ENCODE assay signal across 10 cellular contexts in the genomic region with DNA sequence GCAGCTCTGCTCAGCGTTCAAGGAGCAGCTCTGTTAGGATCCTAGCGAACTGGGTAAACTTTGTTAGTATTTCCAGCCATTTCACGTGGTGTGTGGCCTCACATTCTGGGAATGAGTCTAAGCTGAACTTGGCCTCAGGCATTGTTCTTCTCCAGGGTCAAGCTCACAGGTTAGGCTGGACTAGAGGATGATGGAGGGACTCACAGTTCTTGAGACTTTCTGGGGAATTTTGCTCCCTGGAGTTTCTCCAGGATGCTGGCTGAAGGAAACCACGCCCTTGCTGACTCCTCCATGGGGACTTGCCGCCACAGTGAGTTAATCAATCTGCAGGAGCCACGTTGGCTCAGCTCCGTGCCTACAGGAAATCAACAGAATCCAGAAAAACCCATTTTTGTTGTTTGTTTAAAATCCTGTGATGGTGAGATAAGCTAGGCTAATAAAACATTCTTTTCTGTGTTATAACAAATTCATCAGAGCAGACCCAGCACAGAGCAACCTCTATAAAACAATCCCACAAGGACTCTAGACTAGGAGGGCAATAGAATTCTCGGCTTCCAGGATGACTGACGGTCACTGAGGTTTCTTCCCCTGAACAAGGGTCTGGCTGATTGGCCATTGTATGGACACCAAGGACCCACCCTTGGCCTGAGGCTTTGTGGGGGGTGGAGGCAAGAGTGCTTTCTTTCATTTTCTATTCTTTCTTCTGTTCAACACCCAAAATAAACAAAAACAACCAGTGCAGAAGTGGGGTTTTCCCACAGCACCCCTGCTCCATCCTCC. TPM values are rescaled to one million over a fixed set of nuclear protein-coding genes. Genes with fewer than 3 reads are reported as not detected.
DNase-seq lines count a peak whose midpoint lies in the region; ATAC-seq, FAIRE-seq and TF ChIP-seq lines count a peak whose summit lies in the region.
"Had no signal": no experiment of that assay in that cellular context is flagged by ENCODE, and none has a peak within 500 bp of the region (broad histone marks: within the 10 kb centered on the region; RNA-seq: fewer than 3 reads in every experiment).

No MANE protein-coding gene starts in this region.

- no peak overlapping the region for H3K4me3 ChIP-seq in RWPE2 (ENCODE audit: severe bottlenecking)
- no peak overlapping the region for H3K4me3 ChIP-seq in osteoblast (ENCODE audit: insufficient read depth, low read length)

- ATAC-seq in RWPE2 (ENCODE audit: low read depth) (0 out of 3 replicates have a peak, but pooled peaks have one; percentile 13), HG02970 (IDR thresholded peaks at IDR 0.05; ENCODE audit: low FRiP score, unreplicated experiment) (no peak), GM19463 (IDR thresholded peaks at IDR 0.05; ENCODE audit: unreplicated experiment) (no peak)

- H3K4me1 ChIP-seq in RWPE2 (ENCODE audit: insufficient read depth, poor library complexity, severe bottlenecking), result peaks cover 13% of the 10 kb centered on the region
- peaks cover 6% of the 10 kb centered on the region for H3K4me1 ChIP-seq in osteoblast (ENCODE audit: insufficient read depth, low read length)
- H3K4me1 ChIP-seq: BE2C had no signal

- FAIRE-seq in GM12892 (lab: Jason Lieb, UNC), result no peak

- H3K9me3 ChIP-seq in RWPE2 (ENCODE audit: severe bottlenecking) (peaks cover 5% of the 10 kb centered on the region), osteoblast (ENCODE audit: low read depth, low read length) (no peaks in the 10 kb centered on the region)
- H3K9me3 ChIP-seq: BE2C had no signal

- no peaks in the 10 kb centered on the region for H3K79me2 ChIP-seq in osteoblast (ENCODE audit: insufficient read depth, low read length)

- H3K36me3 ChIP-seq in RWPE2 (ENCODE audit: low read depth), result no peaks in the 10 kb centered on the region
- H3K36me3 ChIP-seq in osteoblast (ENCODE audit: insufficient read depth, low read length), result no peaks in the 10 kb centered on the region
- H3K36me3 ChIP-seq: BE2C had no signal

- peak overlapping the region; percentile 49 for H3K4me2 ChIP-seq in osteoblast (ENCODE audit: insufficient read depth, low read length)

- TF ChIP-seq POLR2A in GM12892 (IDR thresholded peaks at IDR 0.05; ENCODE audit: low read depth, low read length), result no peak

- no peak overlapping the region for H3K27ac ChIP-seq in RWPE2 (ENCODE audit: poor library complexity, severe bottlenecking)
- H3K27ac ChIP-seq in osteoblast (ENCODE audit: low read depth, low read length), result no peak overlapping the region

- H4K20me1 ChIP-seq in osteoblast (ENCODE audit: insufficient read depth, low read length), result no peaks in the 10 kb centered on the region

- peak overlapping the region; percentile 85 for H2AFZ ChIP-seq in osteoblast (ENCODE audit: low read length)

- TF ChIP-seq CTCF in RWPE2 (IDR thresholded peaks at IDR 0.05; ENCODE audit: poor library complexity, severe bottlenecking) (no peak), osteoblast (IDR thresholded peaks at IDR 0.05; ENCODE audit: extremely low read depth, low read depth, low read length) (no peak)

- no peaks in the 10 kb centered on the region for H3K27me3 ChIP-seq in RWPE2 (ENCODE audit: insufficient read depth, poor library complexity, severe bottlenecking)
- peaks cover 3% of the 10 kb centered on the region for H3K27me3 ChIP-seq in osteoblast (ENCODE audit: insufficient read depth, low read length)
- H3K27me3 ChIP-seq: BE2C had no signal

- DNase-seq in AG20443 (ENCODE audit: low spot score), result peak; percentile 89
- DNase-seq in RWPE2 (ENCODE audit: low spot score), result no peak
- DNase-seq in fibroblast of gingiva (ENCODE audit: low read depth), result peak; percentile 7
- peak; percentile 92 for DNase-seq in osteoblast (ENCODE audit: insufficient read length, low spot score, missing footprints)
- DNase-seq in GM12892 (ENCODE audit: insufficient read length), result no peak
- DNase-seq in activated naive CD4-positive, alpha-beta T cell treated with Interleukin-2 at 50 U/mL for 16 hours, result no peak
- DNase-seq: BE2C; stimulated activated naive CD4-positive, alpha-beta T cell had no signal

RNA-seq across cellular contexts. Expression of gene CNDP1, which starts 12.6 kb away (rescaled TPM):
- not detected in 2 replicates for total RNA-seq in osteoblast
- not detected for polyA plus RNA-seq in GM12892 (2012; ENCODE audit: missing spikeins)

RNA-seq across cellular contexts. Expression of gene ZNF407, which starts 50.7 kb away (rescaled TPM):
- 16.6 and 19.4 TPM in 2 replicates for total RNA-seq in osteoblast
- 2.6 TPM for polyA plus RNA-seq in GM12892 (2012; ENCODE audit: missing spikeins)

RNA-seq across cellular contexts. Expression of gene CNDP2, which starts 50.8 kb away (rescaled TPM):
- 25.3 and 27.7 TPM in 2 replicates for total RNA-seq in osteoblast
- polyA plus RNA-seq in GM12892 (2012; ENCODE audit: missing spikeins), result 98.3 TPM

Comparison
In these comparisons a context has a peak if more than half of its experiments do, and no peak if none do; other contexts are left out.
1. DNase-seq: peak in AG20443 (single experiment), fibroblast of gingiva (single experiment) and osteoblast (single experiment); none in RWPE2 (single experiment), GM12892 (single experiment) and activated naive CD4-positive, alpha-beta T cell treated with Interleukin-2 at 50 U/mL for 16 hours (single experiment).